ENCODE assay signal across 8 cellular contexts in genomic region chr4:52982246-52982950, GRCh38.
DNase-seq lines count a peak whose midpoint lies in the region; ATAC-seq and TF ChIP-seq lines count a peak whose summit lies in the region.

No MANE protein-coding gene starts in this region.

- H3K9ac ChIP-seq in mesenchymal stem cell (ENCODE audit: low read length) = no peak overlapping the region

- H2AK5ac ChIP-seq in mesenchymal stem cell (ENCODE audit: low read length, severe bottlenecking) = no peak overlapping the region

- H3K27ac ChIP-seq in HEK293 (ENCODE audit: extremely low read depth, low read depth, low read length) (no peak overlapping the region), mesenchymal stem cell (ENCODE audit: low read length, poor library complexity, severe bottlenecking) (no peak overlapping the region)

- DNase-seq in AG08396 (ENCODE audit: low spot score) (peak; percentile 61), NCI-H526 treated with DMSO at 0.1 percent for 48 hours (lab: John Stamatoyannopoulos, UW) (peak; percentile 71), dedifferentiated amniotic fluid mesenchymal stem cell (ENCODE audit: extremely low spot score) (peak; percentile 52), mesenchymal stem cell (peak; percentile 72)
- DNase-seq in stimulated activated CD4-positive, alpha-beta T cell treated with anti-CD3 and anti-CD28 coated beads, Interleukin-4, amount 100 ng/mL, for 4 hours = no peak
- no peak for DNase-seq in stimulated activated CD4-positive, alpha-beta T cell treated with anti-CD3 and anti-CD28 coated beads, Interleukin-2, amount 100 ng/mL, for 48 hours

- WGBS in mesenchymal stem cell = 70% methylated on average over 2 of the region's 2 CpGs

- H4K8ac ChIP-seq in mesenchymal stem cell (ENCODE audit: low read length) = no peak overlapping the region

- H2BK5ac ChIP-seq in mesenchymal stem cell (ENCODE audit: low read depth, low read length, poor library complexity, severe bottlenecking) = no peak overlapping the region

- H4K91ac ChIP-seq in mesenchymal stem cell (ENCODE audit: low read length) = no peak overlapping the region

- no peak for TF ChIP-seq CTCF in HEK293 (tag by site-specific recombination; IDR thresholded peaks at IDR 0.05)

- H2BK12ac ChIP-seq in mesenchymal stem cell (ENCODE audit: low read length in 2 of 2) = peak overlapping the region in 1 of 2 experiments; percentile 21

- no peak for ATAC-seq in GM18868 (IDR thresholded peaks at IDR 0.05; ENCODE audit: unreplicated experiment)

- H3K79me1 ChIP-seq in mesenchymal stem cell (replicated peaks; ENCODE audit: low read length, poor library complexity, severe bottlenecking) = peaks cover 2% of the 10 kb centered on the region

- POLR2A ChIA-PET in HEK293 (lab: Yijun Ruan, JAX) = interaction anchor here (1.6 kb wide), 1 partner anchor 270 kb away, joined by 4 read pairs; no protein-coding TSS in a partner anchor

- peak overlapping the region in 1 of 2 experiments; percentile 62 for H3K14ac ChIP-seq in mesenchymal stem cell (ENCODE audit: low read length in 2 of 2)

- H3K27me3 ChIP-seq in mesenchymal stem cell (ENCODE audit: control insufficient read depth in 1 of 2, insufficient read depth in 1 of 2, low read length in 2 of 2) = no peaks in the 10 kb centered on the region

- no peaks in the 10 kb centered on the region for H3K9me3 ChIP-seq in HEK293 (ENCODE audit: control insufficient read depth, insufficient read depth, low read depth, low read length)
- no peaks in the 10 kb centered on the region for H3K9me3 ChIP-seq in mesenchymal stem cell (ENCODE audit: control insufficient read depth, low read length)

- CTCF ChIA-PET in HEK293 (lab: Yijun Ruan, JAX) = interaction anchor here (0.5 to 5.8 kb wide), 27 partner anchors 13 to 1252 kb away, joined by 3 to 77 read pairs (median 3); no protein-coding TSS in a partner anchor

- H3K18ac ChIP-seq in mesenchymal stem cell (ENCODE audit: low read depth in 1 of 2, low read length in 2 of 2) = no peak overlapping the region

- H2BK15ac ChIP-seq in mesenchymal stem cell (ENCODE audit: low read depth, poor library complexity, severe bottlenecking) = no peak overlapping the region

- H3K4me3 ChIP-seq in HEK293 (ENCODE audit: low read depth, low read length) (no peak overlapping the region), mesenchymal stem cell (ENCODE audit: insufficient read depth in 1 of 2, low read depth in 1 of 2, low read length in 2 of 2) (no peak overlapping the region)

- H3K4ac ChIP-seq in mesenchymal stem cell (ENCODE audit: low read depth in 1 of 2, low read length in 2 of 2) = no peak overlapping the region

- no peak overlapping the region for H3K23ac ChIP-seq in mesenchymal stem cell (ENCODE audit: low read length in 2 of 2)

- H2AFZ ChIP-seq in mesenchymal stem cell (ENCODE audit: low read depth, low read length) = no peak overlapping the region

- H3K36me3 ChIP-seq in HEK293 (ENCODE audit: control insufficient read depth in 2 of 2, insufficient read depth in 1 of 2, low read length in 2 of 2) = no peaks in the 10 kb centered on the region
- no peaks in the 10 kb centered on the region for H3K36me3 ChIP-seq in mesenchymal stem cell (ENCODE audit: control insufficient read depth in 1 of 2, insufficient read depth in 2 of 2, low read depth in 1 of 2, low read length in 2 of 2)

- no peak overlapping the region for H3K4me2 ChIP-seq in mesenchymal stem cell (ENCODE audit: low read length, poor library complexity, severe bottlenecking)

- H2BK120ac ChIP-seq in mesenchymal stem cell (ENCODE audit: low read depth, low read length) = no peak overlapping the region

- H3K4me1 ChIP-seq in HEK293 (ENCODE audit: control insufficient read depth, insufficient read depth, low read length) = no peaks in the 10 kb centered on the region
- no peaks in the 10 kb centered on the region for H3K4me1 ChIP-seq in mesenchymal stem cell (ENCODE audit: control insufficient read depth, insufficient read depth, low read depth, low read length)

TF ChIP-seq in HEK293, 187 proteins besides CTCF, POLR2A, EP300 and RAD21:
- TF ChIP-seq TSHZ1 (tag by site-specific recombination; IDR thresholded peaks at IDR 0.05; ENCODE audit: borderline replicate concordance) = no peak
- TF ChIP-seq ZIC2 (tag by site-specific recombination; IDR thresholded peaks at IDR 0.05) = no peak
- 0 out of 2 replicates have a peak, but pooled peaks have one; percentile 17 for TF ChIP-seq ZSCAN30 (tag by site-specific recombination; IDR thresholded peaks at IDR 0.05)
- TF ChIP-seq ZNF138 (tag by site-specific recombination; IDR thresholded peaks at IDR 0.05; ENCODE audit: borderline replicate concordance) = no peak
- peak; percentile 83 for TF ChIP-seq ZNF654 (tag by site-specific recombination; IDR thresholded peaks at IDR 0.05; ENCODE audit: low read depth)
- TF ChIP-seq KLF10 (tag by site-specific recombination; IDR thresholded peaks at IDR 0.05) = no peak
- no peak for TF ChIP-seq ZNF394 (tag by site-specific recombination; IDR thresholded peaks at IDR 0.05; ENCODE audit: borderline replicate concordance)
- no peak for TF ChIP-seq ZNF600 (tag by site-specific recombination; IDR thresholded peaks at IDR 0.05)
- TF ChIP-seq PRDM4 (tag by site-specific recombination; IDR thresholded peaks at IDR 0.05) = no peak
- TF ChIP-seq ZNF785 (tag by site-specific recombination; IDR thresholded peaks at IDR 0.05) = no peak
- 0 out of 2 replicates have a peak, but pooled peaks have one; percentile 25 for TF ChIP-seq ZNF660 (tag by site-specific recombination; IDR thresholded peaks at IDR 0.05)
- no peak for TF ChIP-seq REST (tag by site-specific recombination; IDR thresholded peaks at IDR 0.05)

Comparison
In these comparisons a context has a peak if more than half of its experiments do, and no peak if none do; other contexts are left out.
1. DNase-seq: peak in AG08396 (single experiment), NCI-H526 treated with DMSO at 0.1 percent for 48 hours (single experiment), dedifferentiated amniotic fluid mesenchymal stem cell (single experiment) and mesenchymal stem cell (single experiment); none in stimulated activated CD4-positive, alpha-beta T cell treated with anti-CD3 and anti-CD28 coated beads, Interleukin-4, amount 100 ng/mL, for 4 hours (0 of 2) and stimulated activated CD4-positive, alpha-beta T cell treated with anti-CD3 and anti-CD28 coated beads, Interleukin-2, amount 100 ng/mL, for 48 hours (0 of 2).